ENCODE assay signal across 1 cellular context in genomic region chr6:73704260-73704659, GRCh38.
A peak's percentile ranks its signal among the peaks of the same experiment; 100 is the strongest.
TF ChIP-seq lines count a peak whose summit lies in the region.

No MANE protein-coding gene starts in this region.

TF ChIP-seq in K562, 482 proteins besides CTCF, POLR2A, EP300 and RAD21 (continued from another document):
- TF ChIP-seq ATF3 (IDR thresholded peaks at IDR 0.05) (peak; percentile 85), ATF3 (CRISPR knock-in tag; conservative IDR thresholded peaks at IDR 0.05) (no peak), FOSL1 (tag; conservative IDR thresholded peaks at IDR 0.05) (peak; percentile 98), JUND (IDR thresholded peaks at IDR 0.05; ENCODE audit: borderline replicate concordance, low read depth, low read length) (peak; percentile 83), JUND (tag; IDR thresholded peaks at IDR 0.05; ENCODE audit: borderline replicate concordance, low read depth, low read length) (peak; percentile 79; the same call in 2 of the 3 replicates), ZNF717 (CRISPR knock-in tag; IDR thresholded peaks at IDR 0.05) (no peak), ARID1B (IDR thresholded peaks at IDR 0.05) (0 out of 2 replicates have a peak, but pooled peaks have one; percentile 30), JUN (IDR thresholded peaks at IDR 0.05; ENCODE audit: borderline replicate concordance, low read depth, low read length) (peak; percentile 62; the same call in 1 of the 2 replicates), JUN (CRISPR knock-in tag; IDR thresholded peaks at IDR 0.05; ENCODE audit: borderline replicate concordance) (no peak)
